23 cellular contexts compared by ENCODE assay signal in genomic region chr11:59010693-59011092, GRCh38.
"Had no signal": no experiment of that assay in that cellular context is flagged by ENCODE, and none has a peak within 500 bp of the region (broad histone marks: within the 10 kb centered on the region; RNA-seq: fewer than 3 reads in every experiment).

No MANE protein-coding gene starts in this region.

- ATAC-seq: activated CD4-positive, CD25-positive, alpha-beta regulatory T cell treated with anti-CD3 and anti-CD28 coated beads, Interleukin-2, amount 50 U/mL, for 24 hours; activated CD8-positive, alpha-beta memory T cell treated with anti-CD3 and anti-CD28 coated beads, Interleukin-2, amount 10 ng/mL, durations not matched to agents 7 days and 5 days; activated CD8-positive, alpha-beta T cell treated with anti-CD3 and anti-CD28 coated beads for 36 hours; effector memory CD8-positive, alpha-beta T cell; heart left ventricle; left cardiac atrium; pancreas; psoas muscle; upper lobe of right lung had no signal

- H3K4me1 ChIP-seq: colonic mucosa, esophagus muscularis mucosa, psoas muscle, right atrium auricular region, upper lobe of right lung had no signal

- H3K9me3 Mint-ChIP-seq: activated CD4-positive, alpha-beta T cell treated with anti-CD3 and anti-CD28 coated beads, Interleukin-2, amount 10 ng/mL, durations not matched to agents 7 days and 5 days; activated CD8-positive, alpha-beta T cell treated with anti-CD3 and anti-CD28 coated beads for 36 hours; activated naive CD4-positive, alpha-beta T cell treated with anti-CD3 and anti-CD28 coated beads, Interleukin-2, amount 10 ng/mL, durations not matched to agents 7 days and 5 days; effector memory CD8-positive, alpha-beta T cell had no signal

- H3K36me3 ChIP-seq: colonic mucosa, esophagus muscularis mucosa, heart left ventricle, neutrophil, pancreas, right atrium auricular region, spleen, upper lobe of right lung had no signal

- H3K27ac ChIP-seq: colonic mucosa, dorsolateral prefrontal cortex, esophagus muscularis mucosa, heart left ventricle, neutrophil, pancreas, psoas muscle, right atrium auricular region, upper lobe of right lung had no signal

- H3K4me1 Mint-ChIP-seq: activated CD4-positive, alpha-beta T cell treated with anti-CD3 and anti-CD28 coated beads, Interleukin-2, amount 10 ng/mL, durations not matched to agents 7 days and 5 days; activated CD8-positive, alpha-beta memory T cell treated with anti-CD3 and anti-CD28 coated beads, Interleukin-2, amount 10 ng/mL, durations not matched to agents 7 days and 5 days; activated naive CD4-positive, alpha-beta T cell treated with anti-CD3 and anti-CD28 coated beads, Interleukin-2, amount 10 ng/mL, durations not matched to agents 7 days and 5 days; nephron had no signal

- H3K36me3 Mint-ChIP-seq: activated CD8-positive, alpha-beta memory T cell treated with anti-CD3 and anti-CD28 coated beads, Interleukin-2, amount 10 ng/mL, durations not matched to agents 7 days and 5 days; activated naive CD4-positive, alpha-beta T cell treated with anti-CD3 and anti-CD28 coated beads, Interleukin-2, amount 10 ng/mL, durations not matched to agents 7 days and 5 days had no signal

- DNase-seq: activated CD4-positive, alpha-beta T cell treated with anti-CD3 and anti-CD28 coated beads, Interleukin-2, amount 10 ng/mL, durations not matched to agents 7 days and 5 days; activated CD8-positive, alpha-beta memory T cell treated with anti-CD3 and anti-CD28 coated beads, Interleukin-2, amount 10 ng/mL, durations not matched to agents 7 days and 5 days; activated CD8-positive, alpha-beta T cell treated with anti-CD3 and anti-CD28 coated beads for 36 hours; activated effector memory CD4-positive, alpha-beta T cell treated with anti-CD3 and anti-CD28 coated beads, Interleukin-2, amount 50 U/mL, for 16 hours; activated naive CD4-positive, alpha-beta T cell treated with anti-CD3 and anti-CD28 coated beads, Interleukin-2, amount 10 ng/mL, durations not matched to agents 7 days and 5 days; activated T-cell treated with anti-CD3 and anti-CD28 coated beads for 4 hours; amygdala; colonic mucosa; dorsolateral prefrontal cortex; effector memory CD8-positive, alpha-beta T cell; heart left ventricle; left cardiac atrium; pancreas; psoas muscle; spleen; stimulated activated CD4-positive, alpha-beta T cell treated with anti-CD3 and anti-CD28 coated beads, Interleukin-4, amount 100 ng/mL, for 1 hour; stimulated activated naive CD4-positive, alpha-beta T cell treated with Interleukin-2 at 50 U/mL for 16 hours; upper lobe of right lung had no signal

- H3K9me3 ChIP-seq: colonic mucosa, esophagus muscularis mucosa, heart left ventricle, neutrophil, pancreas, psoas muscle, right atrium auricular region, upper lobe of right lung had no signal

- H3K4me3 Mint-ChIP-seq: activated CD4-positive, alpha-beta T cell treated with anti-CD3 and anti-CD28 coated beads, Interleukin-2, amount 10 ng/mL, durations not matched to agents 7 days and 5 days; activated CD8-positive, alpha-beta memory T cell treated with anti-CD3 and anti-CD28 coated beads, Interleukin-2, amount 10 ng/mL, durations not matched to agents 7 days and 5 days; activated CD8-positive, alpha-beta T cell treated with anti-CD3 and anti-CD28 coated beads for 36 hours; activated naive CD4-positive, alpha-beta T cell treated with anti-CD3 and anti-CD28 coated beads, Interleukin-2, amount 10 ng/mL, durations not matched to agents 7 days and 5 days; effector memory CD8-positive, alpha-beta T cell; nephron had no signal

- H3K4me3 ChIP-seq: colonic mucosa, dorsolateral prefrontal cortex, esophagus muscularis mucosa, heart left ventricle, pancreas, psoas muscle, right atrium auricular region, spleen, upper lobe of right lung had no signal

- H3K27me3 ChIP-seq: colonic mucosa, esophagus muscularis mucosa, heart left ventricle, neutrophil, pancreas, right atrium auricular region, spleen, upper lobe of right lung had no signal

- H3K27ac Mint-ChIP-seq: activated CD4-positive, alpha-beta T cell treated with anti-CD3 and anti-CD28 coated beads, Interleukin-2, amount 10 ng/mL, durations not matched to agents 7 days and 5 days; activated CD8-positive, alpha-beta memory T cell treated with anti-CD3 and anti-CD28 coated beads, Interleukin-2, amount 10 ng/mL, durations not matched to agents 7 days and 5 days; activated CD8-positive, alpha-beta T cell treated with anti-CD3 and anti-CD28 coated beads for 36 hours; activated naive CD4-positive, alpha-beta T cell treated with anti-CD3 and anti-CD28 coated beads, Interleukin-2, amount 10 ng/mL, durations not matched to agents 7 days and 5 days; effector memory CD8-positive, alpha-beta T cell; nephron had no signal
